12 cellular contexts compared by ENCODE assay signal in the genomic region with DNA sequence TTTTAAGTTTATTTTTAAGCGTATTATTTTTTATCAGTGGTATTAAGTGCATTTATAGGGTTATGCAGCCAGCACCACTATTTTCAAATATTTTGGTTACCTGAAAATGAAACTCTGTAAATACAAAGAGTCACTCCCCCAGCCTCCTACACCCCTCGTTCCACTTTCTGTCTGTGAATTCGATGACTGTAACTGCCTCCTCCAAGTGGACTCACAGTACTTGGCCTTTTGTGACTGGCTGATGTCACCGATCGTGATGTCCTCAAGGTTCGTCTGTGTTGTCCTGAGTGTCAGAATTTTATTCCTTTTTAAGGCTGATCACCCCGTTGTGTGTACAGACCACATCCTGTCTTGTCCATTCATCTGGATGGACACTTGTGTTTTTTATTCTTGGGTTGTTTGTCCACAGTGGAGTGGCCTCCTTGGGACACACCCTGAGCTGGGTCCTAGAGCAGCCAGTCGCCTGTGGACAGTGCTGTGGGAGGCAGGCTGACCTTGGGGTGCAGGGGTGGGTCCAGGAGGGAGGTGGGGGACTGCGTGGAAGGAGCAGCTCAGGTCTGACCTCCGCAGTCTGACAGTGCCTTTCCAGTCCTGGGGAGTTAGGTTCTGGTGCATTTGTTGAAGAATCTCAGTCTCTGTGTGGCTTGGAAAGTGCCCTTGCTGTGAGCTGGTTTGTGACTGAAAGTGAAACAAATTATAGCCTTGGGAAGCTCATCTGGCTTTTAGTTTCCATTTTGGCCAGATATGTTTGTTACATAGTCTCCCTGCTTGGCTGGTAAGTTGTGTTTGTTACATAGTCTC. TPM values are rescaled to one million over a fixed set of nuclear protein-coding genes. Genes with fewer than 3 reads are reported as not detected.
A peak's percentile ranks its signal among the peaks of the same experiment; 100 is the strongest.
DNase-seq lines count a peak whose midpoint lies in the region; ATAC-seq, FAIRE-seq and TF ChIP-seq lines count a peak whose summit lies in the region.
"Had no signal": no experiment of that assay in that cellular context is flagged by ENCODE, and none has a peak within 500 bp of the region (broad histone marks: within the 10 kb centered on the region; RNA-seq: fewer than 3 reads in every experiment).

No MANE protein-coding gene starts in this region.

- no peak overlapping the region for H2AFZ ChIP-seq in mammary epithelial cell (ENCODE audit: low read depth, low read length)

- peak; percentile 71 for ATAC-seq in GM21381 (IDR thresholded peaks at IDR 0.05; ENCODE audit: unreplicated experiment)
- ATAC-seq in HG03378 (IDR thresholded peaks at IDR 0.05; ENCODE audit: unreplicated experiment): peak; percentile 58

- CTCF ChIA-PET in mammary epithelial cell (lab: Charles Lee; ENCODE audit: low non-redundant PET): no interaction called here

- 95% methylated on average over 10 of the region's 10 CpGs for WGBS in mammary epithelial cell (ENCODE audit: low coverage, missing lambda C conversion rate)

- no peak overlapping the region for H3K27ac ChIP-seq in mammary epithelial cell (ENCODE audit: insufficient read depth, low read depth, low read length)
- H3K27ac ChIP-seq: thoracic aorta had no signal

- no peak overlapping the region for H3K4me2 ChIP-seq in mammary epithelial cell (ENCODE audit: insufficient read depth, low read depth, low read length)

- no peak overlapping the region for H3K4me3 ChIP-seq in mammary epithelial cell (replicated peaks in 1 of 3; ENCODE audit: insufficient read depth in 1 of 3, low read depth in 2 of 3, low read length in 3 of 3)
- H3K4me3 ChIP-seq: thoracic aorta had no signal

- peaks cover 1% of the 10 kb centered on the region for H3K36me3 ChIP-seq in mammary epithelial cell (ENCODE audit: insufficient read depth, low read length)

- in situ Hi-C loops in mammary epithelial cell (cut with MboI; ENCODE audit: low sequenced_read_pairs in 2 of 2): no loop called here

- no peak for TF ChIP-seq POLR2A in GM12892 (IDR thresholded peaks at IDR 0.05; ENCODE audit: low read depth, low read length)

- no peaks in the 10 kb centered on the region for H3K27me3 ChIP-seq in mammary epithelial cell (ENCODE audit: insufficient read depth, low read length)

- no peaks in the 10 kb centered on the region for H4K20me1 ChIP-seq in mammary epithelial cell (ENCODE audit: insufficient read depth, low read length)

- H3K9ac ChIP-seq in mammary epithelial cell (ENCODE audit: insufficient read depth, low read length): no peak overlapping the region

- intact Hi-C loops in mammary epithelial cell (cut with micrococcal nuclease): no loop called here

- H3K9me3 ChIP-seq in mammary epithelial cell (replicated peaks; ENCODE audit: insufficient read depth, low read length): no peaks in the 10 kb centered on the region
- H3K9me3 ChIP-seq: thoracic aorta had no signal

- TF ChIP-seq CTCF in mammary epithelial cell (conservative IDR thresholded peaks at IDR 0.05 in 1 of 2, IDR thresholded peaks at IDR 0.05 in 1 of 2; ENCODE audit: extremely low read depth in 1 of 2, insufficient read depth in 1 of 2, low read depth in 1 of 2, low read length in 2 of 2): no peak

- H3K79me2 ChIP-seq in mammary epithelial cell (ENCODE audit: insufficient read depth, low read length): peaks cover 61% of the 10 kb centered on the region

- no peak for DNase-seq in GM12892 (ENCODE audit: insufficient read length)
- peak; percentile 37 for DNase-seq in islet precursor cell
- no peak for DNase-seq in NCI-H1694 (lab: John Stamatoyannopoulos, UW)
- no peak for DNase-seq in putamen (ENCODE audit: low spot score)
- no peak for DNase-seq in mammary epithelial cell
- no peak for DNase-seq in frontal cortex (ENCODE audit: low spot score in 2 of 2)
- DNase-seq: activated CD4-positive, alpha-beta T cell treated with anti-CD3 and anti-CD28 coated beads for 4 hours had no signal

- H3K4me1 ChIP-seq in mammary epithelial cell (ENCODE audit: insufficient read depth, low read length): no peaks in the 10 kb centered on the region

- FAIRE-seq in GM12892 (lab: Jason Lieb, UNC) (peak; percentile 71), frontal cortex (lab: Jason Lieb, UNC) (no peak)
- FAIRE-seq: G401.6 had no signal

- BruUV-seq in mammary epithelial cell (replicated peaks; lab: Mats Ljungman, UMichigan): no TSS peak

- dilution Hi-C loops in mammary epithelial cell (cut with HindIII; ENCODE audit: low sequenced_read_pairs): no loop called here

RNA-seq across cellular contexts. Expression of a gene that starts 6.9 kb away (rescaled TPM):
- polyA plus RNA-seq in GM12892 (2012; ENCODE audit: missing spikeins): 38.8 TPM
- total RNA-seq in mammary epithelial cell (10 to 100 TPM; 21.7 to 36.4 TPM), frontal cortex (21.2 TPM)
- 33.9 TPM for polyA plus RNA-seq in mammary epithelial cell
- polyA minus RNA-seq in mammary epithelial cell: 34.8 TPM

RNA-seq across cellular contexts. Expression of a gene that starts 21.8 kb away (rescaled TPM):
- 7.1 TPM for polyA plus RNA-seq in GM12892 (2012; ENCODE audit: missing spikeins)
- total RNA-seq in mammary epithelial cell: 1 to 10 TPM; 7.0 to 7.2 TPM
- polyA plus RNA-seq in mammary epithelial cell: 2.4 TPM
- polyA minus RNA-seq in mammary epithelial cell: 2.1 TPM
- 7.7 TPM for total RNA-seq in frontal cortex

RNA-seq across cellular contexts. Expression of a gene that starts 23.6 kb away (rescaled TPM):
- 0.72 TPM for polyA plus RNA-seq in GM12892 (2012; ENCODE audit: missing spikeins)
- total RNA-seq in mammary epithelial cell (1 to 10 TPM in 1 of 2 donors, under 1 TPM in 1; 0.33 to 3.7 TPM), frontal cortex (6.1 TPM)
- 0.37 TPM for polyA plus RNA-seq in mammary epithelial cell
- not detected for polyA minus RNA-seq in mammary epithelial cell
- total RNA-seq: pulmonary artery endothelial cell, thoracic aorta had no signal

RNA-seq across cellular contexts. Expression of a gene that starts 27.7 kb away (rescaled TPM):
- polyA plus RNA-seq in GM12892 (2012; ENCODE audit: missing spikeins): 79.0 TPM
- total RNA-seq in mammary epithelial cell: 10 to 100 TPM; 46.5 to 72.0 TPM
- polyA plus RNA-seq in mammary epithelial cell: 64.8 TPM
- polyA minus RNA-seq in mammary epithelial cell: 54.3 TPM
- total RNA-seq in frontal cortex: 35.5 TPM

RNA-seq across cellular contexts. Expression of a gene that starts 43.0 kb away (rescaled TPM):
- polyA plus RNA-seq in GM12892 (2012; ENCODE audit: missing spikeins): 17.9 TPM
- 10 to 100 TPM; 15.4 to 17.5 TPM for total RNA-seq in mammary epithelial cell
- 19.0 TPM for polyA plus RNA-seq in mammary epithelial cell
- 1.5 TPM for polyA minus RNA-seq in mammary epithelial cell
- total RNA-seq in frontal cortex: 6.9 TPM
